Comparison of ENCODE assay signal across 23 cellular contexts in the genomic region with DNA sequence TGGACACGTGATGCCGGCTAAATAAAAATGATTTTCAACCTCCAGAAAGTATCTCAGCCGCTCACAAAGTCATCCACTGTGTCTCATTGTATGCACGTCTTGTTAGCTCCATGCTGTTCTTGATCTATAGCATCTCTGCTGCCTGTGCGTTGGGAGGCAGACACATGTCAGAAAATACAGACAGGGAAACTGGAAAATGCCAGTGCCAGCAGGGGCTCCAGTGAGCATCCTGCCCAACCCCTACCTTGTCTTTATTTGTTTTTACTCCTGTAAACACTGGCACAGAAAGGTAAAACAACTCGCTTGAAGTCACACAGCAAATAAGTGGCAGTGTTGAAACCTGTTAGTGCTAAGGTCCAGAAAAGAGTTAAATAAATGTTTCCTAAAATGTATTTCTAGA.
"Had no signal": no experiment of that assay in that cellular context is flagged by ENCODE, and none has a peak within 500 bp of the region (broad histone marks: within the 10 kb centered on the region; RNA-seq: fewer than 3 reads in every experiment).

No MANE protein-coding gene starts in this region.

- H3K4me2 ChIP-seq: smooth muscle cell had no signal

- FAIRE-seq: keratinocyte, urothelium cell line had no signal

- H3K9me3 ChIP-seq: esophagus squamous epithelium, gastroesophageal sphincter, left ventricle myocardium inferior, lower lobe of right lung, psoas muscle, suprapubic skin, thyroid gland had no signal

- H3K4me3 ChIP-seq: esophagus squamous epithelium, gastroesophageal sphincter, left ventricle myocardium inferior, lower lobe of right lung, psoas muscle, smooth muscle cell, suprapubic skin, thyroid gland had no signal

- H3K9me3 Mint-ChIP-seq: immature natural killer cell; memory B cell; natural killer cell treated with Interleukin-12 subunit alpha and Interleukin-12 subunit beta and Interleukin-15 and Interleukin-18, amount 100 ng/mL, for 72 hours; stimulated activated effector memory CD8-positive, alpha-beta T cell treated with anti-CD3 and anti-CD28 coated beads, Interleukin-12 subunit alpha, Interleukin-12 subunit beta, amount 100 ng/mL, for 72 hours; type B pancreatic cell had no signal

- H3K4me3 Mint-ChIP-seq: effector memory CD8-positive, alpha-beta T cell; immature natural killer cell; memory B cell; natural killer cell treated with Interleukin-12 subunit alpha and Interleukin-12 subunit beta and Interleukin-15 and Interleukin-18, amount 100 ng/mL, for 72 hours; stimulated activated effector memory CD8-positive, alpha-beta T cell treated with anti-CD3 and anti-CD28 coated beads, Interleukin-12 subunit alpha, Interleukin-12 subunit beta, amount 100 ng/mL, for 72 hours; type B pancreatic cell had no signal

- ATAC-seq: effector memory CD8-positive, alpha-beta T cell; gastroesophageal sphincter; left cardiac atrium; lower lobe of right lung; natural killer cell treated with Interleukin-12 subunit alpha and Interleukin-12 subunit beta and Interleukin-15 and Interleukin-18, amount 100 ng/mL, for 72 hours; psoas muscle; stimulated activated effector memory CD8-positive, alpha-beta T cell treated with anti-CD3 and anti-CD28 coated beads, Interleukin-12 subunit alpha, Interleukin-12 subunit beta, amount 100 ng/mL, for 72 hours; stimulated activated naive CD8-positive, alpha-beta T cell treated with anti-CD3 and anti-CD28 coated beads, Interleukin-15, Interleukin-2, amounts not matched to agents 100 U/mL and 50 U/mL, for 24 hours had no signal

- H3K36me3 ChIP-seq: esophagus squamous epithelium, gastroesophageal sphincter, left ventricle myocardium inferior, lower lobe of right lung, suprapubic skin, thyroid gland had no signal

- H3K36me3 Mint-ChIP-seq: immature natural killer cell; memory B cell; natural killer cell treated with Interleukin-12 subunit alpha and Interleukin-12 subunit beta and Interleukin-15 and Interleukin-18, amount 100 ng/mL, for 72 hours; stimulated activated effector memory CD8-positive, alpha-beta T cell treated with anti-CD3 and anti-CD28 coated beads, Interleukin-12 subunit alpha, Interleukin-12 subunit beta, amount 100 ng/mL, for 72 hours; type B pancreatic cell had no signal

- DNase-seq: effector memory CD8-positive, alpha-beta T cell; esophagus squamous epithelium; foreskin fibroblast; immature natural killer cell; left cardiac atrium; left ventricle myocardium inferior; lower lobe of right lung; midbrain; psoas muscle; retina; stimulated activated CD4-positive, alpha-beta T cell treated with anti-CD3 and anti-CD28 coated beads, Interleukin-4, amount 100 ng/mL, for 1 hour; stimulated activated CD8-positive, alpha-beta memory T cell treated with anti-CD3 and anti-CD28 coated beads, Interleukin-4, amount 100 ng/mL, for 48 hours; stimulated activated naive CD8-positive, alpha-beta T cell treated with anti-CD3 and anti-CD28 coated beads, Interleukin-15, Interleukin-2, amounts not matched to agents 100 U/mL and 50 U/mL, for 24 hours; thyroid gland had no signal

- H3K27me3 ChIP-seq: thyroid gland had no signal

- H3K4me1 Mint-ChIP-seq: immature natural killer cell; memory B cell; stimulated activated effector memory CD8-positive, alpha-beta T cell treated with anti-CD3 and anti-CD28 coated beads, Interleukin-12 subunit alpha, Interleukin-12 subunit beta, amount 100 ng/mL, for 72 hours had no signal

- H3K27ac Mint-ChIP-seq: effector memory CD8-positive, alpha-beta T cell; immature natural killer cell; memory B cell; natural killer cell treated with Interleukin-12 subunit alpha and Interleukin-12 subunit beta and Interleukin-15 and Interleukin-18, amount 100 ng/mL, for 72 hours; stimulated activated effector memory CD8-positive, alpha-beta T cell treated with anti-CD3 and anti-CD28 coated beads, Interleukin-12 subunit alpha, Interleukin-12 subunit beta, amount 100 ng/mL, for 72 hours; type B pancreatic cell had no signal

- H3K27ac ChIP-seq: esophagus squamous epithelium, gastroesophageal sphincter, left ventricle myocardium inferior, lower lobe of right lung, psoas muscle, suprapubic skin, thyroid gland had no signal

- H3K4me1 ChIP-seq: lower lobe of right lung, psoas muscle, thyroid gland had no signal
